8 cellular contexts compared by ENCODE assay signal in the genomic region with DNA sequence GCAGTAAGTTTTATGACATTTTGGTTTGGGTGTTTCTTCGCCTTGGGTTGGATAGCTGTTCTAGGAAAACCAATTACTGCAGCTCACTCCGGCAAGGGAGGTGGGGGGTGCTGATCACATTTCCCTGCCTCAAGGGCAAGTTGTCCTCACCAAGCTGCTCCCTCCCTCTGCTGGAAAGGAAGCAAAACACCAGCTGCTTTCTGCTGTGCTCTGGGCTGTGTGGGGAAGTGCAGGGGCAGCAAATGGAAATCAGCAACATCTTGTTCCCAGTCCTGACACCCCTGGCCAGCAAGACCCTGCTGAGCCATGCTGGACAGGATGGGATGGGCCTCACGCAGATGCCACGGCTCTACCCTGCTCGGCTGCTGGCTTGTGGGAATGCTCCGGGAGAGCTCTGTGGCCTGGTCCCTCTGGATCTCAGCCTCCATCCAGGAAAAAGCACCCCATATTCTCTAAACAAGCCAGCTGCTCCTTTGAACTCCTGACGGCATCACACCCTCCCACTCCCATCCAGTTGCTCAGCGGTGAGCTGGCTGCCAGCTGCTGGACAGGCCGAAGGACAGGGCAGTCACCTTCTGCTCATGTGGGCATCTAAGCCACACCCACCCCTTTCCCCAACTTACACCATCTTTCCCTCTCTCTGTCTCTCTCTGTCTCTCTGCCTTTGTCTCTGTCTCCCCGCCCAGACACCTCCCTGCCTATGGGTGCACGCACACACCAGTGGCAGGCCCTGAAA. TPM values are rescaled to one million over a fixed set of nuclear protein-coding genes. Genes with fewer than 3 reads are reported as not detected.
DNase-seq lines count a peak whose midpoint lies in the region; ATAC-seq and TF ChIP-seq lines count a peak whose summit lies in the region.

No MANE protein-coding gene starts in this region.

- peaks cover 49% of the 10 kb centered on the region for H3K27me3 ChIP-seq in osteoblast (ENCODE audit: insufficient read depth, low read length)

- H3K36me3 ChIP-seq in osteoblast (ENCODE audit: insufficient read depth, low read length) = no peaks in the 10 kb centered on the region

- no peaks in the 10 kb centered on the region for H3K79me2 ChIP-seq in osteoblast (ENCODE audit: insufficient read depth, low read length)

- H4K20me1 ChIP-seq in osteoblast (ENCODE audit: insufficient read depth, low read length) = no peaks in the 10 kb centered on the region

- no peak overlapping the region for H3K4me3 ChIP-seq in epithelial cell of proximal tubule (ENCODE audit: low read depth, low read length)
- no peak overlapping the region for H3K4me3 ChIP-seq in osteoblast (ENCODE audit: insufficient read depth, low read length)

- CTCF ChIA-PET in GM10248 (lab: Yijun Ruan, JAX) = interaction anchor here (0.8 to 1.6 kb wide), 3 partner anchors 10 to 207 kb away, joined by 3 to 6 read pairs (median 3); no protein-coding TSS in a partner anchor

- no peak overlapping the region for H3K4me2 ChIP-seq in osteoblast (ENCODE audit: insufficient read depth, low read length)

- H2AFZ ChIP-seq in osteoblast (ENCODE audit: low read length) = no peak overlapping the region

- ATAC-seq in GM18858 (IDR thresholded peaks at IDR 0.05; ENCODE audit: unreplicated experiment) = no peak
- no peak for ATAC-seq in GM21786 (IDR thresholded peaks at IDR 0.05; ENCODE audit: unreplicated experiment)

- POLR2A ChIA-PET in GM10248 (lab: Yijun Ruan, JAX) = no interaction called here

- DNase-seq in EL (peak; percentile 69), NCI-H526 treated with DMSO at 0.1 percent for 48 hours (lab: John Stamatoyannopoulos, UW) (peak; percentile 56), epithelial cell of proximal tubule (ENCODE audit: low read depth) (no peak), osteoblast (ENCODE audit: insufficient read length, low spot score, missing footprints) (peak; percentile 97), GOT3 (lab: John Stamatoyannopoulos, UW) (no peak), GM10248 (ENCODE audit: extremely low spot score) (no peak)

- H3K9me3 ChIP-seq in osteoblast (ENCODE audit: low read depth, low read length) = no peaks in the 10 kb centered on the region

- H3K27ac ChIP-seq in osteoblast (ENCODE audit: low read depth, low read length) = no peak overlapping the region

- no peaks in the 10 kb centered on the region for H3K4me1 ChIP-seq in osteoblast (ENCODE audit: insufficient read depth, low read length)

- peak; percentile 83 for TF ChIP-seq CTCF in epithelial cell of proximal tubule (conservative IDR thresholded peaks at IDR 0.05; ENCODE audit: low read depth, low read length)
- peak; percentile 35 for TF ChIP-seq CTCF in osteoblast (IDR thresholded peaks at IDR 0.05; ENCODE audit: extremely low read depth, low read depth, low read length)
- TF ChIP-seq CTCF in GM10248 (IDR thresholded peaks at IDR 0.05; ENCODE audit: control extremely low read depth, extremely low read depth, low read depth, missing control alignments) = no peak

RNA-seq across cellular contexts. Expression of gene EIF5, which starts 52.4 kb away (rescaled TPM):
- total RNA-seq in epithelial cell of proximal tubule (187 and 238 TPM in 2 replicates), osteoblast (197 and 221 TPM in 2 replicates)

Comparison
In these comparisons a context has a peak if more than half of its experiments do, and no peak if none do; other contexts are left out.
1. DNase-seq: peak in EL (single experiment), NCI-H526 treated with DMSO at 0.1 percent for 48 hours (single experiment) and osteoblast (single experiment); none in epithelial cell of proximal tubule (single experiment), GOT3 (single experiment) and GM10248 (single experiment).